Comparison of ENCODE assay signal across 12 cellular contexts in the genomic region with DNA sequence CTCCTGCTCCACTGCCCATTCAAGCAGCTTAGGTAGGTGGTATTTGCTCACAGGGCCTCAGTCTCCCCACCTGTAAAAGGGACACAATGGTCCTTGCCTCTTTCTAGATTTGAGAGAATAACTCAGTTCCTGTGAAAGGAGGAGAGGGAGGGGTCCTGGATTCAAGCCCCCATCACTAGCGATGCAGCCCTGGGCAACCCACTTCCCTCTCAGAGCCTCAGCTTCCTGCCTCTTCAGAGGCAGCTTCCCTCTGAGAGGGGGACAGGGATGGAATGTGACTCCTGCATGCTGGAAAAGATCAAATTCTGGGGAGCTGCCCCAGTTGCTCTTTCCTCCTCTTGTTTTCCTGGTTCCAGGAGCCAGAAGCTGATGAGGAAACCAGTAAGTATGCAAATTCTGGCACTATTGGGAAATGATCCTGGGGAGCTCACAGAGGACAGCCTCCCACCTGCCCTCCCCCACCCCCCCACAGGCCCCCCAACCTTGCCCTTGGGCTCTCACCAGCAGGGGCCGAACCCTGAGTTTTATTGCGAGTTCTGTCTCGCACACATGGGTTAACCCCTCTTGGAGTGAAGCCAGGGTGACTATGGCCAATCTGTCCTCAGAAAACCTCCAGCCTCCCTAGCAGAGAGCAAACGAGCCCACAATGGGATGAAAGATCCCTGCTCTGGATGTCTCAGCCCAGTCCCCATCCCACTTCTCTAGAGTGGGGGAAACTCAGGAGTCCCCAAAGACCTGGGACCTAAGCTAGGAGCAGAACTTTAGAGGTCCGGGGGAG. TPM values are rescaled to one million over a fixed set of nuclear protein-coding genes. Genes with fewer than 3 reads are reported as not detected.
A peak's percentile ranks its signal among the peaks of the same experiment; 100 is the strongest.
DNase-seq lines count a peak whose midpoint lies in the region; ATAC-seq and TF ChIP-seq lines count a peak whose summit lies in the region.
"Had no signal": no experiment of that assay in that cellular context is flagged by ENCODE, and none has a peak within 500 bp of the region (broad histone marks: within the 10 kb centered on the region; RNA-seq: fewer than 3 reads in every experiment).

No MANE protein-coding gene starts in this region.

- no peaks in the 10 kb centered on the region for H3K9me3 Mint-ChIP-seq in activated naive CD4-positive, alpha-beta T cell treated with anti-CD3 and anti-CD28 coated beads, Interleukin-2, amount 50 U/mL, for 72 hours

- WGBS in upper lobe of left lung, 2 donors, result 43 to 66% methylated on average over 3 to 4 of the region's 6 CpGs

- no peak overlapping the region for H3K4me3 ChIP-seq in breast epithelium
- H3K4me3 ChIP-seq in lower lobe of right lung, result no peak overlapping the region
- no peak overlapping the region for H3K4me3 ChIP-seq in upper lobe of left lung
- H3K4me3 ChIP-seq: lung had no signal

- H3K36me3 Mint-ChIP-seq in activated naive CD4-positive, alpha-beta T cell treated with anti-CD3 and anti-CD28 coated beads, Interleukin-2, amount 50 U/mL, for 72 hours, result peaks cover 13 to 15% of the 10 kb centered on the region in 2 donors

- intact Hi-C loops in breast epithelium (cut with DNase I; ENCODE audit: low total_unique reads) (no loop called here), lower lobe of right lung (cut with DNase I) (no loop called here)

- no peak for TF ChIP-seq EP300 in upper lobe of left lung (IDR thresholded peaks at IDR 0.05)

- H3K27me3 ChIP-seq in breast epithelium (no peaks in the 10 kb centered on the region), lower lobe of right lung (ENCODE audit: low read depth) (no peaks in the 10 kb centered on the region), upper lobe of left lung (no peaks in the 10 kb centered on the region)

- DNase-seq in activated naive CD4-positive, alpha-beta T cell treated with anti-CD3 and anti-CD28 coated beads, Interleukin-2, amount 50 U/mL, for 72 hours (ENCODE audit: low spot score in 2 of 2), result no peak
- DNase-seq in activated naive CD4-positive, alpha-beta T cell treated with anti-CD3 and anti-CD28 coated beads, Interleukin-2, amount 50 U/mL, for 16 hours, result no peak
- DNase-seq in breast epithelium (ENCODE audit: low spot score in 2 of 2) (no peak), lower lobe of right lung (no peak), upper lobe of left lung (no peak), NCI-H1694 treated with DMSO at 0.1 percent for 48 hours (lab: John Stamatoyannopoulos, UW) (no peak), DMS79 (lab: John Stamatoyannopoulos, UW) (no peak), iPS-NIHi7 (ENCODE audit: extremely low spot score) (no peak)
- DNase-seq: activated CD4-positive, CD25-positive, alpha-beta regulatory T cell; cerebellar nuclear complex; NCI-H146 had no signal

- TF ChIP-seq CTCF in breast epithelium (IDR thresholded peaks at IDR 0.05) (no peak), lower lobe of right lung (IDR thresholded peaks at IDR 0.05) (no peak), upper lobe of left lung (IDR thresholded peaks at IDR 0.05) (no peak)

- peak overlapping the region; percentile 94 to 99 for H3K27ac ChIP-seq in breast epithelium
- H3K27ac ChIP-seq in lower lobe of right lung, result peak overlapping the region; percentile 77
- H3K27ac ChIP-seq in upper lobe of left lung, result peak overlapping the region; percentile 61 to 99 (median 89)

- peak overlapping the region; percentile 22 to 78 for H3K27ac Mint-ChIP-seq in activated naive CD4-positive, alpha-beta T cell treated with anti-CD3 and anti-CD28 coated beads, Interleukin-2, amount 50 U/mL, for 72 hours

- peak in 1 of 2 donors; percentile 2 for ATAC-seq in activated naive CD4-positive, alpha-beta T cell treated with anti-CD3 and anti-CD28 coated beads, Interleukin-2, amount 50 U/mL, for 72 hours
- ATAC-seq in lower lobe of right lung, result peak in 1 of 2 donors; percentile 4
- ATAC-seq in upper lobe of left lung (ENCODE audit: low FRiP score in 2 of 2), result peak in 1 of 2 donors; percentile 2

- no peak for TF ChIP-seq POLR2A in breast epithelium (IDR thresholded peaks at IDR 0.05)
- no peak for TF ChIP-seq POLR2A in upper lobe of left lung (IDR thresholded peaks at IDR 0.05)

- H3K4me1 ChIP-seq in breast epithelium, result peaks cover 15 to 37% of the 10 kb centered on the region in 2 donors
- peaks cover 52% of the 10 kb centered on the region for H3K4me1 ChIP-seq in lower lobe of right lung
- peaks cover 45 to 52% (median 47%) of the 10 kb centered on the region in 4 donors for H3K4me1 ChIP-seq in upper lobe of left lung

- H3K36me3 ChIP-seq in breast epithelium (peaks cover 9% of the 10 kb centered on the region), lower lobe of right lung (peaks cover 56% of the 10 kb centered on the region), upper lobe of left lung (peaks cover 18 to 52% (median 44%) of the 10 kb centered on the region in 4 donors)

- no peaks in the 10 kb centered on the region for H3K9me3 ChIP-seq in breast epithelium
- no peaks in the 10 kb centered on the region for H3K9me3 ChIP-seq in lower lobe of right lung
- no peaks in the 10 kb centered on the region for H3K9me3 ChIP-seq in upper lobe of left lung

RNA-seq across cellular contexts. Expression of a gene that starts 11.7 kb away (rescaled TPM):
- total RNA-seq in activated naive CD4-positive, alpha-beta T cell treated with anti-CD3 and anti-CD28 coated beads, Interleukin-2, amount 50 U/mL, for 72 hours, result 10 to 100 TPM; 30.2 to 58.6 TPM
- total RNA-seq in breast epithelium (10 to 100 TPM in 2 of 3 donors, 1 to 10 TPM in 1; 5.8 to 82.8 (median 76.7) TPM), lower lobe of right lung (12.8 TPM), upper lobe of left lung (10 to 100 TPM; 17.6 to 55.5 (median 26.2) TPM)

RNA-seq across cellular contexts. Expression of a gene that starts 28.5 kb away (rescaled TPM):
- 10 to 100 TPM; 48.0 to 66.8 TPM for total RNA-seq in activated naive CD4-positive, alpha-beta T cell treated with anti-CD3 and anti-CD28 coated beads, Interleukin-2, amount 50 U/mL, for 72 hours
- total RNA-seq in breast epithelium, result 100 to 1,000 TPM in 1 of 3 donors, 10 to 100 TPM in 2; 78.2 to 140 (median 87.2) TPM
- total RNA-seq in lower lobe of right lung, result 59.5 TPM
- 100 to 1,000 TPM in 2 of 6 donors, 10 to 100 TPM in 4; 59.9 to 131 (median 75.1) TPM for total RNA-seq in upper lobe of left lung
